ENCODE assay signal across 26 cellular contexts in the genomic region with DNA sequence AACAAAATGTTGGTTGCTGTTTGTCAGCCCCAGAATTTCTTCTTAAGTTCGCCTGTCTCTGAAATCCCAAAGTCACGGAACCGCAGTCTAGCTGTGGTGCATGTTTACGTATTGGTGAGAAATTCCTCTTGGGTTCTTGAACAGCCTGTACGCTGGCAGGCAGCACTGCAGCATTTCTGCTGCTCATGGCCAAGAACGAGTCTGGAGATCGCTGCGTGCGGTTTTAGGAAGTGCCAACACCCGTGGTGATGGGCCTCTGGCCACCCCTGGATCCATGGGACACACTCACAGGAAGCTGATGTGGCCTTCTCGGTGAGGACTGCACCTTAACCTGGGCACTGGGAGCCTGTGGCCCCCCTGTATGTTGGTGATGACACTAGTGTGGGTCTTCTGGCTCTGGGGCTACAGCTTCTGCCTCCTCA. TPM values are rescaled to one million over a fixed set of nuclear protein-coding genes. Genes with fewer than 3 reads are reported as not detected.
A peak's percentile ranks its signal among the peaks of the same experiment; 100 is the strongest.
DNase-seq lines count a peak whose midpoint lies in the region; ATAC-seq and TF ChIP-seq lines count a peak whose summit lies in the region.
"Had no signal": no experiment of that assay in that cellular context is flagged by ENCODE, and none has a peak within 500 bp of the region (broad histone marks: within the 10 kb centered on the region; RNA-seq: fewer than 3 reads in every experiment).

No MANE protein-coding gene starts in this region.

- ATAC-seq in gastroesophageal sphincter = peak; percentile 35
- no peak for ATAC-seq in right lobe of liver
- no peak for ATAC-seq in SK-N-SH treated with all-trans-retinoic acid at 6 μM for 48 hours
- ATAC-seq: activated CD4-positive, alpha-beta T cell treated with anti-CD3 and anti-CD28 coated beads for 36 hours; T-helper 17 cell had no signal

- no peak overlapping the region for H3K27ac Mint-ChIP-seq in activated T-helper 2 cell treated with anti-CD3 and anti-CD28 coated beads, Interferon-gamma antibody, Interleukin-2, Interleukin-4, amounts not matched to agents 10 μg/mL and 5 μg/mL and 100 μg/mL, durations not matched to agents 14 hours and 24 hours and 36 hours
- H3K27ac Mint-ChIP-seq: activated CD4-positive, alpha-beta T cell treated with anti-CD3 and anti-CD28 coated beads for 36 hours; T-helper 17 cell had no signal

- TF ChIP-seq EP300 in gastroesophageal sphincter (IDR thresholded peaks at IDR 0.05) (no peak), sigmoid colon (IDR thresholded peaks at IDR 0.05) (no peak), stomach (IDR thresholded peaks at IDR 0.05) (no peak)

- no peak for TF ChIP-seq CTCF in gastroesophageal sphincter (IDR thresholded peaks at IDR 0.05)
- TF ChIP-seq CTCF in right lobe of liver (IDR thresholded peaks at IDR 0.05) = no peak
- no peak for TF ChIP-seq CTCF in sigmoid colon (IDR thresholded peaks at IDR 0.05)
- TF ChIP-seq CTCF in stomach (IDR thresholded peaks at IDR 0.05) = no peak

- H3K27ac ChIP-seq in gastroesophageal sphincter = peak overlapping the region in 3 of 4 donors; percentile 78 to 85 (median 82)
- peak overlapping the region in 2 of 3 donors; percentile 26 to 59 for H3K27ac ChIP-seq in right lobe of liver
- H3K27ac ChIP-seq in sigmoid colon = peak overlapping the region; percentile 53 to 77 (median 64)
- peak overlapping the region in 1 of 5 donors; percentile 36 for H3K27ac ChIP-seq in stomach
- H3K27ac ChIP-seq: BLaER1, KMS-11, SK-N-MC had no signal

- H3K27me3 ChIP-seq in gastroesophageal sphincter = no peaks in the 10 kb centered on the region
- H3K27me3 ChIP-seq in right lobe of liver = no peaks in the 10 kb centered on the region
- H3K27me3 ChIP-seq in sigmoid colon = no peaks in the 10 kb centered on the region
- H3K27me3 ChIP-seq in stomach = no peaks in the 10 kb centered on the region
- H3K27me3 ChIP-seq: BLaER1, upper lobe of left lung had no signal

- H3K36me3 ChIP-seq in gastroesophageal sphincter = peaks cover 3 to 69% of the 10 kb centered on the region in 2 donors
- H3K36me3 ChIP-seq in right lobe of liver = peaks cover 0 to 25% (median 5%) of the 10 kb centered on the region in 4 donors
- H3K36me3 ChIP-seq in sigmoid colon = peaks cover 24 to 57% (median 29%) of the 10 kb centered on the region in 4 donors
- H3K36me3 ChIP-seq in stomach = peaks cover 42 to 74% (median 73%) of the 10 kb centered on the region in 4 donors

- 78 to 95% methylated on average over 4 to 5 of the region's 11 CpGs for WGBS in gastroesophageal sphincter (ENCODE audit: low coverage in 1 of 2), 2 donors
- WGBS in right lobe of liver (ENCODE audit: insufficient coverage, low coverage, low lambda C conversion rate, missing lambda C conversion rate) = 82% methylated on average over 3 of the region's 11 CpGs
- 93 to 95% methylated on average over 11 of the region's 11 CpGs for WGBS in sigmoid colon, 2 donors
- WGBS in stomach, 5 donors = 90 to 94% (median 93%) methylated on average over 11 of the region's 11 CpGs

- intact Hi-C loops in activated T-helper 2 cell treated with anti-CD3 and anti-CD28 coated beads, Interferon-gamma antibody, Interleukin-2, Interleukin-4, amounts not matched to agents 10 μg/mL and 5 μg/mL and 100 μg/mL, durations not matched to agents 14 hours and 24 hours and 36 hours (cut with micrococcal nuclease) = no loop called here
- intact Hi-C loops in right lobe of liver (cut with DNase I) = loop anchor here in 1 of 2 donors (10.0 kb wide), 1 partner anchor 46 kb away; no protein-coding TSS in a partner anchor
- intact Hi-C loops in sigmoid colon (cut with DNase I) = no loop called here
- intact Hi-C loops in stomach (cut with DNase I; ENCODE audit: low total_unique reads) = no loop called here

- H3K9me3 ChIP-seq in gastroesophageal sphincter = no peaks in the 10 kb centered on the region
- H3K9me3 ChIP-seq in right lobe of liver = no peaks in the 10 kb centered on the region
- no peaks in the 10 kb centered on the region for H3K9me3 ChIP-seq in sigmoid colon
- H3K9me3 ChIP-seq in stomach = peaks cover 0 to under 1% (median 0%) of the 10 kb centered on the region in 4 donors
- H3K9me3 ChIP-seq: HAP-1, upper lobe of left lung had no signal

- no peaks in the 10 kb centered on the region for H3K9me3 Mint-ChIP-seq in activated T-helper 2 cell treated with anti-CD3 and anti-CD28 coated beads, Interferon-gamma antibody, Interleukin-2, Interleukin-4, amounts not matched to agents 10 μg/mL and 5 μg/mL and 100 μg/mL, durations not matched to agents 14 hours and 24 hours and 36 hours

- no peak overlapping the region for H3K4me3 ChIP-seq in gastroesophageal sphincter
- H3K4me3 ChIP-seq in right lobe of liver = no peak overlapping the region
- H3K4me3 ChIP-seq in sigmoid colon = no peak overlapping the region
- no peak overlapping the region for H3K4me3 ChIP-seq in stomach
- H3K4me3 ChIP-seq: BLaER1, HAP-1, SK-N-MC, upper lobe of left lung had no signal

- H3K27me3 Mint-ChIP-seq in activated T-helper 2 cell treated with anti-CD3 and anti-CD28 coated beads, Interferon-gamma antibody, Interleukin-2, Interleukin-4, amounts not matched to agents 10 μg/mL and 5 μg/mL and 100 μg/mL, durations not matched to agents 14 hours and 24 hours and 36 hours (ENCODE audit: low read depth) = no peaks in the 10 kb centered on the region
- H3K27me3 Mint-ChIP-seq: activated CD4-positive, alpha-beta T cell treated with anti-CD3 and anti-CD28 coated beads for 36 hours; activated T-cell treated with anti-CD3 and anti-CD28 coated beads, Interleukin-2, amount 50 U/mL, for 24 hours; T-helper 17 cell had no signal

- no peak for TF ChIP-seq POLR2A in gastroesophageal sphincter (IDR thresholded peaks at IDR 0.05)
- no peak for TF ChIP-seq POLR2A in right lobe of liver (IDR thresholded peaks at IDR 0.05)
- no peak for TF ChIP-seq POLR2A in sigmoid colon (IDR thresholded peaks at IDR 0.05)
- TF ChIP-seq POLR2A in stomach (IDR thresholded peaks at IDR 0.05) = no peak

- no peak overlapping the region for H3K4me3 Mint-ChIP-seq in activated T-helper 2 cell treated with anti-CD3 and anti-CD28 coated beads, Interferon-gamma antibody, Interleukin-2, Interleukin-4, amounts not matched to agents 10 μg/mL and 5 μg/mL and 100 μg/mL, durations not matched to agents 14 hours and 24 hours and 36 hours (ENCODE audit: low read depth)
- H3K4me3 Mint-ChIP-seq: activated CD4-positive, alpha-beta T cell treated with anti-CD3 and anti-CD28 coated beads for 36 hours; activated T-cell treated with anti-CD3 and anti-CD28 coated beads, Interleukin-2, amount 50 U/mL, for 24 hours; T-helper 17 cell had no signal

- no peaks in the 10 kb centered on the region for H3K4me1 Mint-ChIP-seq in activated T-helper 2 cell treated with anti-CD3 and anti-CD28 coated beads, Interferon-gamma antibody, Interleukin-2, Interleukin-4, amounts not matched to agents 10 μg/mL and 5 μg/mL and 100 μg/mL, durations not matched to agents 14 hours and 24 hours and 36 hours (ENCODE audit: low read depth)

- H3K4me1 ChIP-seq in gastroesophageal sphincter = peaks cover 0 to 34% (median 7%) of the 10 kb centered on the region in 3 donors
- H3K4me1 ChIP-seq in right lobe of liver = peaks cover 0 to 16% (median 7%) of the 10 kb centered on the region in 4 donors
- H3K4me1 ChIP-seq in sigmoid colon = peaks cover 0 to 25% (median 4%) of the 10 kb centered on the region in 4 donors
- H3K4me1 ChIP-seq in stomach = peaks cover 0 to 7% (median 2%) of the 10 kb centered on the region in 4 donors
- H3K4me1 ChIP-seq: BLaER1, HAP-1 had no signal

- H3K36me3 Mint-ChIP-seq in activated T-helper 2 cell treated with anti-CD3 and anti-CD28 coated beads, Interferon-gamma antibody, Interleukin-2, Interleukin-4, amounts not matched to agents 10 μg/mL and 5 μg/mL and 100 μg/mL, durations not matched to agents 14 hours and 24 hours and 36 hours (ENCODE audit: low read depth) = peaks cover 58% of the 10 kb centered on the region

- peak; percentile 6 for DNase-seq in activated T-helper 2 cell treated with anti-CD3 and anti-CD28 coated beads, Interferon-gamma antibody, Interleukin-2, Interleukin-4, amounts not matched to agents 10 μg/mL and 5 μg/mL and 100 μg/mL, durations not matched to agents 14 hours and 24 hours and 36 hours (ENCODE audit: low spot score)
- DNase-seq in right lobe of liver (no peak), sigmoid colon (peak; percentile 66), stomach (no peak), putamen (ENCODE audit: low spot score) (no peak), CD1c-positive myeloid dendritic cell (ENCODE audit: extremely low spot score) (no peak)
- DNase-seq: activated CD4-positive, alpha-beta T cell treated with anti-CD3 and anti-CD28 coated beads for 36 hours; activated gamma-delta T cell treated with Interleukin-2 at 50 U/mL for 16 hours; activated T-cell treated with anti-CD3 and anti-CD28 coated beads, Interleukin-2, amount 50 U/mL, for 24 hours; COR-L47; mammary epithelial cell; MM.1S; NCI-H2081; NCI-H345; NCI-H774; retina; stimulated activated CD4-positive, alpha-beta T cell treated with anti-CD3 and anti-CD28 coated beads, Interleukin-12 subunit alpha, Interleukin-12 subunit beta, amount 100 ng/mL, for 4 hours; stimulated activated CD4-positive, alpha-beta T cell treated with anti-CD3 and anti-CD28 coated beads, Interleukin-4, amount 100 ng/mL, for 1 hour; T-helper 17 cell had no signal

TF ChIP-seq in SK-N-SH treated with all-trans-retinoic acid at 6 μM for 48 hours, 23 proteins besides CTCF, POLR2A, EP300 and RAD21 (continues in another document):
- TF ChIP-seq SNAI2 (CRISPR knock-in tag; IDR thresholded peaks at IDR 0.05) = no peak
- TF ChIP-seq, protein P1, sequence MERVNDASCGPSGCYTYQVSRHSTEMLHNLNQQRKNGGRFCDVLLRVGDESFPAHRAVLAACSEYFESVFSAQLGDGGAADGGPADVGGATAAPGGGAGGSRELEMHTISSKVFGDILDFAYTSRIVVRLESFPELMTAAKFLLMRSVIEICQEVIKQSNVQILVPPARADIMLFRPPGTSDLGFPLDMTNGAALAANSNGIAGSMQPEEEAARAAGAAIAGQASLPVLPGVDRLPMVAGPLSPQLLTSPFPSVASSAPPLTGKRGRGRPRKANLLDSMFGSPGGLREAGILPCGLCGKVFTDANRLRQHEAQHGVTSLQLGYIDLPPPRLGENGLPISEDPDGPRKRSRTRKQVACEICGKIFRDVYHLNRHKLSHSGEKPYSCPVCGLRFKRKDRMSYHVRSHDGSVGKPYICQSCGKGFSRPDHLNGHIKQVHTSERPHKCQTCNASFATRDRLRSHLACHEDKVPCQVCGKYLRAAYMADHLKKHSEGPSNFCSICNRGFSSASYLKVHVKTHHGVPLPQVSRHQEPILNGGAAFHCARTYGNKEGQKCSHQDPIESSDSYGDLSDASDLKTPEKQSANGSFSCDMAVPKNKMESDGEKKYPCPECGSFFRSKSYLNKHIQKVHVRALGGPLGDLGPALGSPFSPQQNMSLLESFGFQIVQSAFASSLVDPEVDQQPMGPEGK (CRISPR knock-in tag; IDR thresholded peaks at IDR 0.05; ENCODE audit: borderline replicate concordance) = no peak

RNA-seq across cellular contexts. Expression of a gene that starts 23.7 kb away (rescaled TPM):
- total RNA-seq in activated T-helper 2 cell treated with anti-CD3 and anti-CD28 coated beads, Interferon-gamma antibody, Interleukin-2, Interleukin-4, amounts not matched to agents 10 μg/mL and 5 μg/mL and 100 μg/mL, durations not matched to agents 14 hours and 24 hours and 36 hours = 36.3 and 37.4 TPM in 2 replicates
- total RNA-seq in gastroesophageal sphincter (10 to 100 TPM; 27.9 to 39.3 (median 35.9) TPM), right lobe of liver (10 to 100 TPM in 2 of 6 experiments, 1 to 10 TPM in 4; 6.3 to 18.2 (median 8.4) TPM), sigmoid colon (10 to 100 TPM; 13.6 to 36.0 (median 15.3) TPM), stomach (10 to 100 TPM; 10.7 to 36.8 (median 20.6) TPM)
- polyA plus RNA-seq in sigmoid colon (10 to 100 TPM in 1 of 3 donors, 1 to 10 TPM in 2; 3.5 to 20.2 (median 6.0) TPM), stomach (10 to 100 TPM; 15.4 to 20.6 (median 16.5) TPM)

Comparison
In these comparisons a context has a peak if more than half of its experiments do, and no peak if none do; other contexts are left out.
1. DNase-seq: peak in activated T-helper 2 cell treated with anti-CD3 and anti-CD28 coated beads, Interferon-gamma antibody, Interleukin-2, Interleukin-4, amounts not matched to agents 10 μg/mL and 5 μg/mL and 100 μg/mL, durations not matched to agents 14 hours and 24 hours and 36 hours (single experiment) and sigmoid colon (single experiment); none in right lobe of liver (0 of 3), stomach (single experiment), putamen (single experiment) and CD1c-positive myeloid dendritic cell (single experiment).